ENCODE assay signal across 1 cellular context in genomic region chr4:121818215-121818614, GRCh38.
TF ChIP-seq lines count a peak whose summit lies in the region.

No MANE protein-coding gene starts in this region.

TF ChIP-seq in WTC11, 78 proteins besides CTCF, POLR2A, EP300 and RAD21:
- TF ChIP-seq ZNF263 (CRISPR knock-in tag; IDR thresholded peaks at IDR 0.05; ENCODE audit: low read depth): no peak
- TF ChIP-seq ZNF416 (CRISPR knock-in tag; IDR thresholded peaks at IDR 0.05): no peak
- TF ChIP-seq, protein P1, sequence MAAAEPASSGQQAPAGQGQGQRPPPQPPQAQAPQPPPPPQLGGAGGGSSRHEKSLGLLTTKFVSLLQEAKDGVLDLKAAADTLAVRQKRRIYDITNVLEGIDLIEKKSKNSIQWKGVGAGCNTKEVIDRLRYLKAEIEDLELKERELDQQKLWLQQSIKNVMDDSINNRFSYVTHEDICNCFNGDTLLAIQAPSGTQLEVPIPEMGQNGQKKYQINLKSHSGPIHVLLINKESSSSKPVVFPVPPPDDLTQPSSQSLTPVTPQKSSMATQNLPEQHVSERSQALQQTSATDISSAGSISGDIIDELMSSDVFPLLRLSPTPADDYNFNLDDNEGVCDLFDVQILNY (CRISPR knock-in tag; IDR thresholded peaks at IDR 0.05): no peak
- TF ChIP-seq MYBL2 (CRISPR knock-in tag; IDR thresholded peaks at IDR 0.05): no peak
- TF ChIP-seq RELA (CRISPR knock-in tag; IDR thresholded peaks at IDR 0.05; ENCODE audit: borderline replicate concordance): no peak
- no peak for TF ChIP-seq NR1H2 (CRISPR knock-in tag; IDR thresholded peaks at IDR 0.05)
- no peak for TF ChIP-seq SMAD3 (CRISPR knock-in tag; IDR thresholded peaks at IDR 0.05; ENCODE audit: borderline replicate concordance)
- no peak for TF ChIP-seq STAT6 (CRISPR knock-in tag; conservative IDR thresholded peaks at IDR 0.05; ENCODE audit: low read depth)
- no peak for TF ChIP-seq ZNF396 (CRISPR knock-in tag; IDR thresholded peaks at IDR 0.05; ENCODE audit: borderline replicate concordance)
- TF ChIP-seq JAZF1 (CRISPR knock-in tag; IDR thresholded peaks at IDR 0.05): no peak
- no peak for TF ChIP-seq KAT7 (CRISPR knock-in tag; IDR thresholded peaks at IDR 0.05; ENCODE audit: borderline replicate concordance)
- no peak for TF ChIP-seq IRF2 (CRISPR knock-in tag; IDR thresholded peaks at IDR 0.05; ENCODE audit: borderline replicate concordance, low read depth)
- TF ChIP-seq NFE2L1 (CRISPR knock-in tag; IDR thresholded peaks at IDR 0.05): no peak
- no peak for TF ChIP-seq ZNF317 (CRISPR knock-in tag; IDR thresholded peaks at IDR 0.05; ENCODE audit: borderline replicate concordance, low read depth)
- no peak for TF ChIP-seq TEAD4 (CRISPR knock-in tag; IDR thresholded peaks at IDR 0.05)
- TF ChIP-seq, protein P2, sequence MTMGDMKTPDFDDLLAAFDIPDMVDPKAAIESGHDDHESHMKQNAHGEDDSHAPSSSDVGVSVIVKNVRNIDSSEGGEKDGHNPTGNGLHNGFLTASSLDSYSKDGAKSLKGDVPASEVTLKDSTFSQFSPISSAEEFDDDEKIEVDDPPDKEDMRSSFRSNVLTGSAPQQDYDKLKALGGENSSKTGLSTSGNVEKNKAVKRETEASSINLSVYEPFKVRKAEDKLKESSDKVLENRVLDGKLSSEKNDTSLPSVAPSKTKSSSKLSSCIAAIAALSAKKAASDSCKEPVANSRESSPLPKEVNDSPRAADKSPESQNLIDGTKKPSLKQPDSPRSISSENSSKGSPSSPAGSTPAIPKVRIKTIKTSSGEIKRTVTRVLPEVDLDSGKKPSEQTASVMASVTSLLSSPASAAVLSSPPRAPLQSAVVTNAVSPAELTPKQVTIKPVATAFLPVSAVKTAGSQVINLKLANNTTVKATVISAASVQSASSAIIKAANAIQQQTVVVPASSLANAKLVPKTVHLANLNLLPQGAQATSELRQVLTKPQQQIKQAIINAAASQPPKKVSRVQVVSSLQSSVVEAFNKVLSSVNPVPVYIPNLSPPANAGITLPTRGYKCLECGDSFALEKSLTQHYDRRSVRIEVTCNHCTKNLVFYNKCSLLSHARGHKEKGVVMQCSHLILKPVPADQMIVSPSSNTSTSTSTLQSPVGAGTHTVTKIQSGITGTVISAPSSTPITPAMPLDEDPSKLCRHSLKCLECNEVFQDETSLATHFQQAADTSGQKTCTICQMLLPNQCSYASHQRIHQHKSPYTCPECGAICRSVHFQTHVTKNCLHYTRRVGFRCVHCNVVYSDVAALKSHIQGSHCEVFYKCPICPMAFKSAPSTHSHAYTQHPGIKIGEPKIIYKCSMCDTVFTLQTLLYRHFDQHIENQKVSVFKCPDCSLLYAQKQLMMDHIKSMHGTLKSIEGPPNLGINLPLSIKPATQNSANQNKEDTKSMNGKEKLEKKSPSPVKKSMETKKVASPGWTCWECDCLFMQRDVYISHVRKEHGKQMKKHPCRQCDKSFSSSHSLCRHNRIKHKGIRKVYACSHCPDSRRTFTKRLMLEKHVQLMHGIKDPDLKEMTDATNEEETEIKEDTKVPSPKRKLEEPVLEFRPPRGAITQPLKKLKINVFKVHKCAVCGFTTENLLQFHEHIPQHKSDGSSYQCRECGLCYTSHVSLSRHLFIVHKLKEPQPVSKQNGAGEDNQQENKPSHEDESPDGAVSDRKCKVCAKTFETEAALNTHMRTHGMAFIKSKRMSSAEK (CRISPR knock-in tag; IDR thresholded peaks at IDR 0.05; ENCODE audit: borderline replicate concordance): no peak
- TF ChIP-seq HMGXB4 (CRISPR knock-in tag; IDR thresholded peaks at IDR 0.05): no peak
- TF ChIP-seq MXD4 (CRISPR knock-in tag; IDR thresholded peaks at IDR 0.05; ENCODE audit: borderline replicate concordance): no peak
- TF ChIP-seq FOXK1 (CRISPR knock-in tag; IDR thresholded peaks at IDR 0.05): no peak
- no peak for TF ChIP-seq PRDM15 (CRISPR knock-in tag; IDR thresholded peaks at IDR 0.05)
